ENCODE assay signal across 23 cellular contexts in the genomic region with DNA sequence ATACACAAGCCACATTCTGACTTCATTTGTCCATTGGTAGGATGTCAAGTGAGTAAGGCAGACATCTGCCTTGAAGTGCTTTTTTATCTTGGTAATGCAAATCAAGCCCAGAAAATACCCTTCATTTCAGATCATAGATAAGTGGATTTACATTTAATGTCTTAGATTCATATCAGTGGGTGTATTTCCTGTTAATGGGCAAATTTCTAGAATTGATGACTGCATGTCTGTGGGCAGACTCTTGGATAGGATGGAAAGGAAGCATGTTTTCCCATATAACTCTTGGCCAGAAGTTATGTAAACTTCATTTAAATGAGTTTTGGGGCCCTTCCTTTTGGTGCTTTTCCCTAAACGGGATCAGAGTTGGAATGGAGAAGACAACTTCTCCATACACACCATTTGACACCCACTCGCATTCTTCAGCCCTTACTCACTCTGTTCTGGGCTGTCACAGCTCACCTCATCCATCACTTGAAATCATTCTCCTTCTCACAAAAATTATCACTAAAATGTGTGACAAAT.
DNase-seq lines count a peak whose midpoint lies in the region; ATAC-seq, FAIRE-seq and TF ChIP-seq lines count a peak whose summit lies in the region.
"Had no signal": no experiment of that assay in that cellular context is flagged by ENCODE, and none has a peak within 500 bp of the region (broad histone marks: within the 10 kb centered on the region; RNA-seq: fewer than 3 reads in every experiment).

No MANE protein-coding gene starts in this region.

- intact Hi-C loops in MCF 10A (cut with micrococcal nuclease) (no loop called here), mammary epithelial cell (cut with micrococcal nuclease) (no loop called here), endothelial cell of umbilical vein (cut with micrococcal nuclease) (no loop called here)

- H3K27me3 Mint-ChIP-seq in MCF 10A (ENCODE audit: insufficient read depth, unreplicated experiment), result peaks cover 4% of the 10 kb centered on the region

- H3K4me1 Mint-ChIP-seq in MCF 10A (ENCODE audit: insufficient read depth, unreplicated experiment), result peaks cover 16% of the 10 kb centered on the region

- H4K20me1 ChIP-seq in mammary epithelial cell (ENCODE audit: insufficient read depth, low read length) (no peaks in the 10 kb centered on the region), endothelial cell of umbilical vein (replicated peaks; ENCODE audit: control insufficient read depth, extremely low read depth, insufficient read depth, low read length) (no peaks in the 10 kb centered on the region)

- H3K9me3 Mint-ChIP-seq in MCF 10A (ENCODE audit: unreplicated experiment), result no peaks in the 10 kb centered on the region
- H3K9me3 Mint-ChIP-seq: activated T-helper 2 cell treated with anti-CD3 and anti-CD28 coated beads, Interferon-gamma antibody, Interleukin-2, Interleukin-4, amounts not matched to agents 10 μg/mL and 5 μg/mL and 100 μg/mL, durations not matched to agents 14 hours and 24 hours and 36 hours had no signal

- H3K9ac ChIP-seq in mammary epithelial cell (ENCODE audit: insufficient read depth, low read length) (no peak overlapping the region), endothelial cell of umbilical vein (replicated peaks; ENCODE audit: extremely low read depth, insufficient read depth, low read length) (no peak overlapping the region)

- DNase-seq in MCF 10A (ENCODE audit: unreplicated experiment) (peak; percentile 4), mammary epithelial cell (no peak), NCI-H226 (peak; percentile 24), endothelial cell of umbilical vein (ENCODE audit: low read depth, low spot score) (no peak), DMS53 (lab: John Stamatoyannopoulos, UW) (no peak), GM19239 (ENCODE audit: insufficient read length, low spot score) (no peak), medulla oblongata (ENCODE audit: extremely low spot score) (no peak)
- DNase-seq: ACHN; activated CD4-positive, CD25-positive, alpha-beta regulatory T cell treated with anti-CD3 and anti-CD28 coated beads, Interleukin-2, amount 50 U/mL, for 72 hours; DMS 273 treated with DMSO at 0.1 percent for 48 hours; foreskin melanocyte; NCI-H1417 treated with DMSO at 0.1 percent for 48 hours; NCI-H2171; NCI-H526 treated with DMSO at 0.1 percent for 48 hours; spleen; stimulated activated CD4-positive, alpha-beta T cell treated with anti-CD3 and anti-CD28 coated beads, Interleukin-4, amount 100 ng/mL, for 4 hours; SW 1271 had no signal

- TF ChIP-seq CTCF in MCF 10A (IDR thresholded peaks at IDR 0.05; ENCODE audit: unreplicated experiment) (no peak), mammary epithelial cell (conservative IDR thresholded peaks at IDR 0.05 in 1 of 2, IDR thresholded peaks at IDR 0.05 in 1 of 2; ENCODE audit: extremely low read depth in 1 of 2, insufficient read depth in 1 of 2, low read depth in 1 of 2, low read length in 2 of 2) (no peak), endothelial cell of umbilical vein (IDR thresholded peaks at IDR 0.05; ENCODE audit: extremely low read depth in 1 of 2, insufficient read depth in 1 of 2, low read depth in 1 of 2, low read length in 2 of 2) (no peak)

- 30% methylated on average over 2 of the region's 2 CpGs for WGBS in mammary epithelial cell (ENCODE audit: low coverage, missing lambda C conversion rate)

- in situ Hi-C loops in mammary epithelial cell (cut with MboI; ENCODE audit: low sequenced_read_pairs in 2 of 2), result no loop called here

- H3K4me3 Mint-ChIP-seq in MCF 10A (ENCODE audit: unreplicated experiment), result no peak overlapping the region

- dilution Hi-C loops in mammary epithelial cell (cut with HindIII; ENCODE audit: low sequenced_read_pairs) (no loop called here), endothelial cell of umbilical vein (cut with MboI; ENCODE audit: extremely low pct_ligation_motif_present, low sequenced_read_pairs) (no loop called here)

- no peaks in the 10 kb centered on the region for H3K36me3 Mint-ChIP-seq in MCF 10A (ENCODE audit: insufficient read depth, unreplicated experiment)

- no peaks in the 10 kb centered on the region for H3K9me1 ChIP-seq in endothelial cell of umbilical vein (replicated peaks; ENCODE audit: control insufficient read depth, extremely low read depth, insufficient read depth, low read length)

- no peak for FAIRE-seq in endothelial cell of umbilical vein (lab: Jason Lieb, UNC)
- no peak for FAIRE-seq in GM19239 (lab: Jason Lieb, UNC)
- FAIRE-seq: bronchial epithelial cell had no signal

- H3K9me3 ChIP-seq in mammary epithelial cell (replicated peaks; ENCODE audit: insufficient read depth, low read length) (no peaks in the 10 kb centered on the region), endothelial cell of umbilical vein (replicated peaks; ENCODE audit: control insufficient read depth, insufficient read depth, low read length) (no peaks in the 10 kb centered on the region)
- H3K9me3 ChIP-seq: neutrophil, spleen had no signal

- H3K79me2 ChIP-seq in mammary epithelial cell (ENCODE audit: insufficient read depth, low read length) (no peaks in the 10 kb centered on the region), endothelial cell of umbilical vein (ENCODE audit: control insufficient read depth, insufficient read depth, low read length) (no peaks in the 10 kb centered on the region)
- H3K79me2 ChIP-seq: hepatocyte had no signal

- H3K27me3 ChIP-seq in mammary epithelial cell (ENCODE audit: insufficient read depth, low read length) (no peaks in the 10 kb centered on the region), endothelial cell of umbilical vein (ENCODE audit: control insufficient read depth in 2 of 2, insufficient read depth in 2 of 2, low read length in 2 of 2) (no peaks in the 10 kb centered on the region)
- H3K27me3 ChIP-seq: hepatocyte, spleen had no signal

- H3K4me3 ChIP-seq in mammary epithelial cell (replicated peaks in 1 of 3; ENCODE audit: insufficient read depth in 1 of 3, low read depth in 2 of 3, low read length in 3 of 3) (no peak overlapping the region), endothelial cell of umbilical vein (replicated peaks in 1 of 3; ENCODE audit: insufficient read depth in 1 of 3, low read depth in 1 of 3, low read length in 3 of 3) (no peak overlapping the region)
- H3K4me3 ChIP-seq: hepatocyte, spleen had no signal

- H3K4me1 ChIP-seq in mammary epithelial cell (ENCODE audit: insufficient read depth, low read length) (no peaks in the 10 kb centered on the region), endothelial cell of umbilical vein (ENCODE audit: control insufficient read depth, extremely low read depth, insufficient read depth, low read length) (peaks cover 54% of the 10 kb centered on the region)
- H3K4me1 ChIP-seq: spleen had no signal

- H3K36me3 ChIP-seq in mammary epithelial cell (ENCODE audit: insufficient read depth, low read length), result no peaks in the 10 kb centered on the region
- H3K36me3 ChIP-seq in endothelial cell of umbilical vein (ENCODE audit: control insufficient read depth in 2 of 2, extremely low read depth in 1 of 2, insufficient read depth in 2 of 2, low read length in 2 of 2), result peaks cover 0 to 2% of the 10 kb centered on the region in 2 experiments
- H3K36me3 ChIP-seq: neutrophil, spleen had no signal

- BruUV-seq in MCF 10A (replicated peaks; lab: Mats Ljungman, UMichigan) (no TSS peak), mammary epithelial cell (replicated peaks; lab: Mats Ljungman, UMichigan) (no TSS peak), endothelial cell of umbilical vein (replicated peaks; lab: Mats Ljungman, UMichigan) (no TSS peak)

- no peak for TF ChIP-seq POLR2A in endothelial cell of umbilical vein (IDR thresholded peaks at IDR 0.05; ENCODE audit: low read depth, low read length)

- H2AFZ ChIP-seq in mammary epithelial cell (ENCODE audit: low read depth, low read length) (no peak overlapping the region), endothelial cell of umbilical vein (ENCODE audit: low read depth, low read length) (no peak overlapping the region)
- H2AFZ ChIP-seq: hepatocyte had no signal

- H3K27ac ChIP-seq in mammary epithelial cell (ENCODE audit: insufficient read depth, low read depth, low read length), result no peak overlapping the region
- H3K27ac ChIP-seq in endothelial cell of umbilical vein (ENCODE audit: insufficient read depth, low read depth, low read length), result peak overlapping the region; percentile 11
- H3K27ac ChIP-seq: C4-2B, hepatocyte, neutrophil, spleen had no signal

- H3K4me2 ChIP-seq in mammary epithelial cell (ENCODE audit: insufficient read depth, low read depth, low read length), result no peak overlapping the region
- H3K4me2 ChIP-seq in endothelial cell of umbilical vein (ENCODE audit: insufficient read depth, low read length), result no peak overlapping the region
- H3K4me2 ChIP-seq: hepatocyte had no signal

- ATAC-seq in HG03457 (IDR thresholded peaks at IDR 0.05; ENCODE audit: unreplicated experiment), result no peak

- no peak overlapping the region for H3K27ac Mint-ChIP-seq in MCF 10A (ENCODE audit: low read depth, unreplicated experiment)
- H3K27ac Mint-ChIP-seq: activated T-helper 2 cell treated with anti-CD3 and anti-CD28 coated beads, Interferon-gamma antibody, Interleukin-2, Interleukin-4, amounts not matched to agents 10 μg/mL and 5 μg/mL and 100 μg/mL, durations not matched to agents 14 hours and 24 hours and 36 hours had no signal

- CTCF ChIA-PET in MCF 10A (lab: Yijun Ruan, JAX) (interaction anchor here (0.6 to 1.1 kb wide), 4 partner anchors 15 to 34 kb away, joined by 3 to 6 read pairs (median 3); no protein-coding TSS in a partner anchor), mammary epithelial cell (lab: Charles Lee; ENCODE audit: low non-redundant PET) (no interaction called here), endothelial cell of umbilical vein (lab: Charles Lee) (interaction anchor here (0.8 kb wide), 1 partner anchor 13 kb away, joined by 3 read pairs; no protein-coding TSS in a partner anchor)

- POLR2A ChIA-PET in MCF 10A (lab: Yijun Ruan, JAX) (no interaction called here), endothelial cell of umbilical vein (lab: Charles Lee) (no interaction called here)

TF ChIP-seq in endothelial cell of umbilical vein, 7 proteins besides CTCF, POLR2A, EP300 and RAD21:
- peak; percentile 57 for TF ChIP-seq GATA2 (IDR thresholded peaks at IDR 0.05; ENCODE audit: insufficient read depth, insufficient read length, low read depth, low read length)
- no peak for TF ChIP-seq MYC (IDR thresholded peaks at IDR 0.05; ENCODE audit: low read depth, low read length)

Comparison
In these comparisons a context has a peak if more than half of its experiments do, and no peak if none do; other contexts are left out.
1. DNase-seq: peak in MCF 10A (single experiment) and NCI-H226 (single experiment); none in mammary epithelial cell (single experiment), endothelial cell of umbilical vein (single experiment), DMS53 (single experiment), GM19239 (single experiment) and medulla oblongata (single experiment).